ENCODE assay signal across 9 cellular contexts in genomic region chr1:155051342-155051776, GRCh38. TPM values are rescaled to one million over a fixed set of nuclear protein-coding genes. Genes with fewer than 3 reads are reported as not detected.
DNase-seq lines count a peak whose midpoint lies in the region; ATAC-seq and TF ChIP-seq lines count a peak whose summit lies in the region.
"Had no signal": no experiment of that assay in that cellular context is flagged by ENCODE, and none has a peak within 500 bp of the region (broad histone marks: within the 10 kb centered on the region; RNA-seq: fewer than 3 reads in every experiment).

No MANE protein-coding gene starts in this region.

- H3K4me3 ChIP-seq in BE2C (ENCODE audit: low read depth, low read length): peak overlapping the region; percentile 85
- peak overlapping the region; percentile 89 for H3K4me3 ChIP-seq in HFF-Myc (replicated peaks; ENCODE audit: low read depth, low read length)
- H3K4me3 ChIP-seq in iPS-11a (ENCODE audit: low read depth, low read length): peak overlapping the region; percentile 43

- peaks cover 6% of the 10 kb centered on the region; the same call in 1 of the 2 replicates for H3K36me3 ChIP-seq in BE2C

- H3K9me3 ChIP-seq in BE2C: no peaks in the 10 kb centered on the region

- no peaks in the 10 kb centered on the region for H3K27me3 Mint-ChIP-seq in activated T-helper 17 cell treated with anti-CD3 and anti-CD28 coated beads, Interleukin-2, amount 50 U/mL, for 72 hours
- H3K27me3 Mint-ChIP-seq in stimulated activated naive B cell treated with anti-CD40 and anti-IgM and Interleukin-4, amounts not matched to agents 10 μg/mL and 1 μg/mL and 100 μg/mL, for 72 hours: no peaks in the 10 kb centered on the region

- peak overlapping the region; percentile 77 for H3K27ac Mint-ChIP-seq in activated T-helper 17 cell treated with anti-CD3 and anti-CD28 coated beads, Interleukin-2, amount 50 U/mL, for 72 hours
- H3K27ac Mint-ChIP-seq in stimulated activated naive B cell treated with anti-CD40 and anti-IgM and Interleukin-4, amounts not matched to agents 10 μg/mL and 1 μg/mL and 100 μg/mL, for 72 hours: no peak overlapping the region

- H3K4me1 ChIP-seq in BE2C: peaks cover 8% of the 10 kb centered on the region

- TF ChIP-seq CTCF in BE2C (IDR thresholded peaks at IDR 0.05; ENCODE audit: low read depth, low read length) (no peak), HFF-Myc (IDR thresholded peaks at IDR 0.05; ENCODE audit: low read depth, low read length, missing control alignments) (no peak)

- H3K4me3 Mint-ChIP-seq in activated T-helper 17 cell treated with anti-CD3 and anti-CD28 coated beads, Interleukin-2, amount 50 U/mL, for 72 hours: peak overlapping the region; percentile 91
- peak overlapping the region; percentile 86 for H3K4me3 Mint-ChIP-seq in stimulated activated naive B cell treated with anti-CD40 and anti-IgM and Interleukin-4, amounts not matched to agents 10 μg/mL and 1 μg/mL and 100 μg/mL, for 72 hours

- no peaks in the 10 kb centered on the region for H3K27me3 ChIP-seq in BE2C

- H3K4me1 Mint-ChIP-seq in activated T-helper 17 cell treated with anti-CD3 and anti-CD28 coated beads, Interleukin-2, amount 50 U/mL, for 72 hours: peaks cover 7% of the 10 kb centered on the region
- H3K4me1 Mint-ChIP-seq in stimulated activated naive B cell treated with anti-CD40 and anti-IgM and Interleukin-4, amounts not matched to agents 10 μg/mL and 1 μg/mL and 100 μg/mL, for 72 hours: peaks cover 25 to 34% of the 10 kb centered on the region in 2 donors

- H3K36me3 Mint-ChIP-seq in activated T-helper 17 cell treated with anti-CD3 and anti-CD28 coated beads, Interleukin-2, amount 50 U/mL, for 72 hours (ENCODE audit: low read depth): peaks cover 20% of the 10 kb centered on the region
- H3K36me3 Mint-ChIP-seq in stimulated activated naive B cell treated with anti-CD40 and anti-IgM and Interleukin-4, amounts not matched to agents 10 μg/mL and 1 μg/mL and 100 μg/mL, for 72 hours: peaks cover 11 to 15% of the 10 kb centered on the region in 2 donors

- DNase-seq in BE2C (no peak), HFF-Myc (ENCODE audit: extremely low read depth, low read depth) (no peak), EL (no peak), amniotic stem cell (lab: John Stamatoyannopoulos, UW) (no peak)
- DNase-seq in stimulated activated naive B cell treated with anti-CD40 and anti-IgM and Interleukin-4, amounts not matched to agents 10 μg/mL and 1 μg/mL and 100 μg/mL, for 72 hours: no peak
- no peak for DNase-seq in stimulated activated CD4-positive, alpha-beta T cell treated with anti-CD3 and anti-CD28 coated beads, Interleukin-12 subunit alpha, Interleukin-12 subunit beta, amount 100 ng/mL, for 4 hours

- H3K9me3 Mint-ChIP-seq in activated T-helper 17 cell treated with anti-CD3 and anti-CD28 coated beads, Interleukin-2, amount 50 U/mL, for 72 hours: no peaks in the 10 kb centered on the region
- no peaks in the 10 kb centered on the region for H3K9me3 Mint-ChIP-seq in stimulated activated naive B cell treated with anti-CD40 and anti-IgM and Interleukin-4, amounts not matched to agents 10 μg/mL and 1 μg/mL and 100 μg/mL, for 72 hours

- peak; percentile 5 for ATAC-seq in activated T-helper 17 cell treated with anti-CD3 and anti-CD28 coated beads, Interleukin-2, amount 50 U/mL, for 72 hours (replicated peaks)
- peak; percentile 14 to 18 for ATAC-seq in stimulated activated naive B cell treated with anti-CD40 and anti-IgM and Interleukin-4, amounts not matched to agents 10 μg/mL and 1 μg/mL and 100 μg/mL, for 72 hours (replicated peaks)

RNA-seq across cellular contexts. Expression of gene ADAM15, which starts 0.2 kb away (rescaled TPM):
- polyA plus RNA-seq in BE2C (2012; ENCODE audit: insufficient read depth, insufficient read length, low read depth): 95.5 TPM
- 10 to 100 TPM; 53.2 to 86.6 TPM for total RNA-seq in activated T-helper 17 cell treated with anti-CD3 and anti-CD28 coated beads, Interleukin-2, amount 50 U/mL, for 72 hours

RNA-seq across cellular contexts. Expression of gene EFNA4, which starts 12.2 kb away (rescaled TPM):
- not detected for polyA plus RNA-seq in BE2C (2012; ENCODE audit: insufficient read depth, insufficient read length, low read depth)
- total RNA-seq in activated T-helper 17 cell treated with anti-CD3 and anti-CD28 coated beads, Interleukin-2, amount 50 U/mL, for 72 hours: 1 to 10 TPM; 4.6 to 7.0 TPM

RNA-seq across cellular contexts. Expression of gene DCST1, which starts 17.7 kb away (rescaled TPM):
- polyA plus RNA-seq in BE2C (2012; ENCODE audit: insufficient read depth, insufficient read length, low read depth): not detected
- total RNA-seq in activated T-helper 17 cell treated with anti-CD3 and anti-CD28 coated beads, Interleukin-2, amount 50 U/mL, for 72 hours: not detected
- total RNA-seq: pulmonary artery endothelial cell had no signal

RNA-seq across cellular contexts. Expression of gene DCST2, which starts 17.8 kb away (rescaled TPM):
- 0.28 TPM for polyA plus RNA-seq in BE2C (2012; ENCODE audit: insufficient read depth, insufficient read length, low read depth)
- total RNA-seq in activated T-helper 17 cell treated with anti-CD3 and anti-CD28 coated beads, Interleukin-2, amount 50 U/mL, for 72 hours: 1 to 10 TPM in 1 of 2 donors, under 1 TPM in 1; 0.67 to 2.2 TPM

RNA-seq across cellular contexts. Expression of gene EFNA3, which starts 27.3 kb away (rescaled TPM):
- polyA plus RNA-seq in BE2C (2012; ENCODE audit: insufficient read depth, insufficient read length, low read depth): 13.2 TPM
- 10 to 100 TPM in 1 of 2 donors, 1 to 10 TPM in 1; 4.1 to 10.8 TPM for total RNA-seq in activated T-helper 17 cell treated with anti-CD3 and anti-CD28 coated beads, Interleukin-2, amount 50 U/mL, for 72 hours
